Comparison of ENCODE assay signal across 12 cellular contexts in the genomic region with DNA sequence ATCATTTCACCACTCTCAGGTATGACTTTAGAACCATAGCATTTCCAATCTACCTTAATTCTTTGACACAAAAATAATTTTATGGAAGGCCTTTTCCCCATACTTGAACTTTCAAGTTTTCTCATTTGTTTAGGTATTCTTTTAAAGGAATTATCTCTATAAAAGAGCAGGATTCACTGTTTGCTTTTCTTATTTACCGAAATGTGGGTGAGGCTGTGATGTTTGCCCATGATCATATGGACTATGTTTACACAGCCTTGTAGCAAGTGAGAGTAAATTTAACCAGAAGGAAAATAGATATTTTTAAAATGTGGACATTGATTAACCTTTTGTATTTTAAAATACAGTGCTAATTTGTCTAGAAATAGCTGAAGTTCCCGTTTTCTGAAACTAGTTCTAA. TPM values are rescaled to one million over a fixed set of nuclear protein-coding genes. Genes with fewer than 3 reads are reported as not detected.
DNase-seq lines count a peak whose midpoint lies in the region; ATAC-seq and TF ChIP-seq lines count a peak whose summit lies in the region.
"Had no signal": no experiment of that assay in that cellular context is flagged by ENCODE, and none has a peak within 500 bp of the region (broad histone marks: within the 10 kb centered on the region; RNA-seq: fewer than 3 reads in every experiment).

No MANE protein-coding gene starts in this region.

- no peak for TF ChIP-seq POLR2A in gastroesophageal sphincter (IDR thresholded peaks at IDR 0.05)
- TF ChIP-seq POLR2A in prostate gland (IDR thresholded peaks at IDR 0.05), result no peak

- no peak for ATAC-seq in gastroesophageal sphincter
- no peak for ATAC-seq in aorta (ENCODE audit: low FRiP score)
- ATAC-seq in GM21717 (IDR thresholded peaks at IDR 0.05; ENCODE audit: unreplicated experiment), result no peak

- H3K27ac ChIP-seq in gastroesophageal sphincter, result peak overlapping the region; percentile 47 to 66 (median 58)
- peak overlapping the region; percentile 78 to 83 for H3K27ac ChIP-seq in prostate gland
- no peak overlapping the region for H3K27ac ChIP-seq in aorta (ENCODE audit: low read depth in 1 of 2, low read length in 2 of 2)
- H3K27ac ChIP-seq: testis had no signal

- no peaks in the 10 kb centered on the region for H3K9me3 ChIP-seq in gastroesophageal sphincter
- no peaks in the 10 kb centered on the region for H3K9me3 ChIP-seq in prostate gland
- H3K9me3 ChIP-seq in aorta (ENCODE audit: control insufficient read depth, low read length), result no peaks in the 10 kb centered on the region
- H3K9me3 ChIP-seq: breast epithelium, testis had no signal

- H3K4me3 ChIP-seq in LNCaP clone FGC (ENCODE audit: low read depth, low read length) (peak overlapping the region; percentile 38), gastroesophageal sphincter (no peak overlapping the region), prostate gland (no peak overlapping the region), aorta (ENCODE audit: low read length in 2 of 2) (no peak overlapping the region)
- H3K4me3 ChIP-seq: breast epithelium, testis had no signal

- H3K4me1 ChIP-seq in gastroesophageal sphincter, result peaks cover 17 to 63% (median 19%) of the 10 kb centered on the region in 3 donors
- H3K4me1 ChIP-seq in prostate gland (replicated peaks), result peaks cover 16% of the 10 kb centered on the region
- H3K4me1 ChIP-seq in aorta (ENCODE audit: control insufficient read depth in 1 of 2, insufficient read depth in 2 of 2, low read length in 2 of 2), result peaks cover 4 to 17% of the 10 kb centered on the region in 2 donors

- intact Hi-C loops in prostate gland (cut with DNase I) (no loop called here), aorta (cut with DNase I) (no loop called here)

- H3K36me3 ChIP-seq in gastroesophageal sphincter (peaks cover 0 to 8% of the 10 kb centered on the region in 2 donors), prostate gland (no peaks in the 10 kb centered on the region), aorta (ENCODE audit: control insufficient read depth in 1 of 2, insufficient read depth in 2 of 2, low read length in 1 of 2) (peaks cover 0 to 2% of the 10 kb centered on the region in 2 donors)
- H3K36me3 ChIP-seq: breast epithelium had no signal

- DNase-seq in NCI-H748 (lab: John Stamatoyannopoulos, UW; ENCODE audit: unreplicated experiment) (peak; percentile 32), NCI-H748 treated with DMSO at 0.1 percent for 48 hours (lab: John Stamatoyannopoulos, UW) (no peak), LNCaP clone FGC (ENCODE audit: low read depth) (peak; percentile 64), prostate gland (ENCODE audit: low spot score) (peak; percentile 38), aorta (no peak), T1000 (lab: John Stamatoyannopoulos, UW) (no peak)
- DNase-seq: activated T-cell treated with anti-CD3 and anti-CD28 coated beads, Interleukin-2, amount 50 U/mL, for 48 hours; NCI-H446 treated with DMSO at 0.1 percent for 48 hours; testis had no signal

- no peak for TF ChIP-seq EP300 in gastroesophageal sphincter (IDR thresholded peaks at IDR 0.05)

- TF ChIP-seq CTCF in LNCaP clone FGC (IDR thresholded peaks at IDR 0.05; ENCODE audit: control insufficient read depth, extremely low read depth, insufficient read depth) (no peak), gastroesophageal sphincter (IDR thresholded peaks at IDR 0.05) (no peak), prostate gland (IDR thresholded peaks at IDR 0.05) (no peak)

- H3K27me3 ChIP-seq in gastroesophageal sphincter, result no peaks in the 10 kb centered on the region
- no peaks in the 10 kb centered on the region for H3K27me3 ChIP-seq in prostate gland (replicated peaks; ENCODE audit: insufficient read depth)
- H3K27me3 ChIP-seq in aorta (ENCODE audit: control insufficient read depth in 1 of 2, insufficient read depth in 2 of 2, low read length in 1 of 2), result no peaks in the 10 kb centered on the region
- H3K27me3 ChIP-seq: breast epithelium, testis had no signal

- WGBS in gastroesophageal sphincter (ENCODE audit: low coverage in 1 of 2), 2 donors, result 75 to 79% methylated on average over 2 of the region's 2 CpGs
- WGBS in prostate gland, result 51% methylated on average over 2 of the region's 2 CpGs
- 66 to 71% methylated on average over 2 of the region's 2 CpGs for WGBS in aorta, 2 donors

RNA-seq across cellular contexts. Expression of a gene that starts 26.3 kb away (rescaled TPM):
- 100 to 1,000 TPM in 3 of 4 donors, 10 to 100 TPM in 1; 88.5 to 115 (median 108) TPM for total RNA-seq in gastroesophageal sphincter
- 100 to 1,000 TPM in 1 of 2 donors, 10 to 100 TPM in 1; 75.4 to 105 TPM for total RNA-seq in prostate gland
- 10 to 100 TPM; 80.4 to 81.1 TPM for total RNA-seq in aorta
- 10 to 100 TPM; 27.3 to 57.8 TPM for polyA plus RNA-seq in aorta

Comparison
In these comparisons a context has a peak if more than half of its experiments do, and no peak if none do; other contexts are left out.
1. DNase-seq: peak in NCI-H748 (single experiment), LNCaP clone FGC (single experiment) and prostate gland (single experiment); none in NCI-H748 treated with DMSO at 0.1 percent for 48 hours (single experiment), aorta (0 of 2) and T1000 (single experiment).
2. H3K27ac ChIP-seq: peak in gastroesophageal sphincter (4 of 4) and prostate gland (2 of 2); none in aorta (0 of 2).